In the genomic region with DNA sequence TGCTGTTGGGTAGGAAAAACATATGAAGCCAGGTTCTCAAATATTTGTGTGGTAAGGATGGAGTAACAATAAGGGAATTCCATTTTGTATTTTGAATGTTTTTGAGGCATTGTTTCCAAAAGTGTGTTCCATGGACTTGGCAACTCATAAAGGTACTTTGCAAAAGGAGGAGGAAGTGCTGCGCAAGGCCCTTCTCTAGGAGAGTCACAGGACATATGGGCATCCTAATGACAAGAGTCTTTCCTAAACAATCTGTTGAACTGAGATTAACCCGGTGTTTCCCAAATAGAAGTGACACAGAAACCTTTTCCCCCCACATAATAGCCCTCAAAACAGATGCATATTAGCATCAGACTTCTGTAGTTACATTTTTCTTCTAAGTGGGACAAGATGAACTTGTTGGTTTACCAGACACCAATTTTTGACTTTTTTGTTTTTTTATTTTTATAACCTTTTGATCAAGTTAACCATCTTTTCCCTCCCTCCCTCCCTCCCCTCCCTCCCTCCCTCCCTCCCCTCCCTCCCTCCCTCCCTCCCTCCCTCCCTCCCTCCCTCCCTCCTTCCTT, we compare ENCODE assay signal across 20 cellular contexts.
A peak's percentile ranks its signal among the peaks of the same experiment; 100 is the strongest.
DNase-seq lines count a peak whose midpoint lies in the region; ATAC-seq, FAIRE-seq and TF ChIP-seq lines count a peak whose summit lies in the region.
"Had no signal": no experiment of that assay in that cellular context is flagged by ENCODE, and none has a peak within 500 bp of the region (broad histone marks: within the 10 kb centered on the region; RNA-seq: fewer than 3 reads in every experiment).

No MANE protein-coding gene starts in this region.

- peak overlapping the region; percentile 81 for H3K27ac Mint-ChIP-seq in glutamatergic neuron (ENCODE audit: unreplicated experiment)
- H3K27ac Mint-ChIP-seq: B cell; CD4-positive, alpha-beta T cell; HFFc6 had no signal

- TF ChIP-seq POLR2A in H54 (IDR thresholded peaks at IDR 0.05; ENCODE audit: low read depth, low read length) = no peak

- H3K9me3 ChIP-seq in WERI-Rb-1 (ENCODE audit: severe bottlenecking) = no peaks in the 10 kb centered on the region
- no peaks in the 10 kb centered on the region for H3K9me3 ChIP-seq in pancreas

- FAIRE-seq in H54 (lab: Jason Lieb, UNC) = peak; percentile 83
- no peak for FAIRE-seq in pancreas (lab: Jason Lieb, UNC)

- H3K4me3 Mint-ChIP-seq in glutamatergic neuron (ENCODE audit: unreplicated experiment) = no peak overlapping the region
- H3K4me3 Mint-ChIP-seq: B cell; CD4-positive, alpha-beta T cell; HFFc6 had no signal

- no peak overlapping the region for H3K4me3 ChIP-seq in AG10803 (ENCODE audit: low read length)
- H3K4me3 ChIP-seq in WERI-Rb-1 (ENCODE audit: low read depth, low read length) = no peak overlapping the region
- no peak overlapping the region for H3K4me3 ChIP-seq in pancreas
- H3K4me3 ChIP-seq: GM23248 had no signal

- no peaks in the 10 kb centered on the region for H3K36me3 Mint-ChIP-seq in glutamatergic neuron (ENCODE audit: unreplicated experiment)

- H3K27me3 ChIP-seq in WERI-Rb-1 (ENCODE audit: insufficient read depth, low read depth, severe bottlenecking) (no peaks in the 10 kb centered on the region), pancreas (no peaks in the 10 kb centered on the region)

- 84 to 91% methylated on average over 2 of the region's 2 CpGs for whole genome bisulfite sequencing in pancreas, 2 donors

- H3K36me3 ChIP-seq in WERI-Rb-1 (no peaks in the 10 kb centered on the region), pancreas (no peaks in the 10 kb centered on the region)

- H3K27me3 Mint-ChIP-seq in glutamatergic neuron (ENCODE audit: unreplicated experiment) = peaks cover 4% of the 10 kb centered on the region
- H3K27me3 Mint-ChIP-seq: B cell; CD4-positive, alpha-beta T cell had no signal

- H3K27ac ChIP-seq in WERI-Rb-1 = peak overlapping the region; percentile 5
- H3K27ac ChIP-seq in pancreas = no peak overlapping the region
- H3K27ac ChIP-seq: GM23248, KMS-11 had no signal

- intact Hi-C loops in pancreas (cut with DNase I) = no loop called here

- DNase-seq in AG10803 (ENCODE audit: low read depth) (peak; percentile 4), H54 (ENCODE audit: insufficient read length, low spot score) (no peak), WERI-Rb-1 (peak; percentile 37), glutamatergic neuron (no peak), pancreas (no peak)
- DNase-seq in stimulated activated naive CD4-positive, alpha-beta T cell treated with Interleukin-2 at 50 U/mL for 16 hours (lab: John Stamatoyannopoulos, UW) = no peak
- DNase-seq: ACHN; CD4-positive, alpha-beta T cell; DMS79; GM23248; HFFc6; NCI-H1048; NCI-H1436 treated with DMSO at 0.1 percent for 48 hours; NCI-H2081 treated with DMSO at 0.1 percent for 48 hours; NCI-H2227 treated with DMSO at 0.1 percent for 48 hours; NCI-H526; SHP77 treated with DMSO at 0.1 percent for 48 hours had no signal

- no peaks in the 10 kb centered on the region for H3K9me3 Mint-ChIP-seq in glutamatergic neuron (ENCODE audit: unreplicated experiment)
- H3K9me3 Mint-ChIP-seq: HFFc6 had no signal

- no peaks in the 10 kb centered on the region for H3K4me1 ChIP-seq in pancreas

- no peak for TF ChIP-seq CTCF in AG10803 (conservative IDR thresholded peaks at IDR 0.05; ENCODE audit: low read length)
- no peak for TF ChIP-seq CTCF in WERI-Rb-1 (IDR thresholded peaks at IDR 0.05; ENCODE audit: low read depth, low read length)
- no peak for TF ChIP-seq CTCF in glutamatergic neuron (IDR thresholded peaks at IDR 0.05; ENCODE audit: partially characterized antibody, unreplicated experiment)
- no peak for TF ChIP-seq CTCF in pancreas (IDR thresholded peaks at IDR 0.05)

- peaks cover 50% of the 10 kb centered on the region for H3K4me1 Mint-ChIP-seq in glutamatergic neuron (ENCODE audit: low read depth, unreplicated experiment)
- H3K4me1 Mint-ChIP-seq: B cell had no signal

- ATAC-seq in HG02870 (IDR thresholded peaks at IDR 0.05; ENCODE audit: unreplicated experiment) = no peak
- ATAC-seq in pancreas = no peak

Comparison
In these comparisons a context has a peak if more than half of its experiments do, and no peak if none do; other contexts are left out.
1. DNase-seq: peak in AG10803 (single experiment) and WERI-Rb-1 (single experiment); none in H54 (single experiment), glutamatergic neuron (single experiment), stimulated activated naive CD4-positive, alpha-beta T cell treated with Interleukin-2 at 50 U/mL for 16 hours (single experiment) and pancreas (0 of 6).